ENCODE assay signal across 22 cellular contexts in the genomic region with DNA sequence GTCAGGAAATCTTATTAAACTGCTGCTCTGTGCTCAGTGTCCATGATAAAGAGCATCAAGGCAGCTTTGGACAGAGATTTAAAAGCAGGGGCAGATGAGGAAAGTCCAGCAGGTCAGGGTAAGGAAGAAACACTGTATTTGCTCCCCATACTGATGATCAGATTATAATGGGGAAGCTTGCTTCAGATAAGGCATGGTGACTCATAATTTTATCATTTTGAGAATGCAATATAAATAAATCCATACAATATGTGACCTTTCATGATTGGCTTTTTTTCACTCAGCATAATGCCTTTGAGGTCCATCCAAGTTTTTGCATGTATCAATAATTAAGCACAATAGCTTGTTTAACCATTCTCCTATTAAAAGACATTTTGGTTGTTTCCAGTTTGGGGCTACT.
"Had no signal": no experiment of that assay in that cellular context is flagged by ENCODE, and none has a peak within 500 bp of the region (broad histone marks: within the 10 kb centered on the region; RNA-seq: fewer than 3 reads in every experiment).

No MANE protein-coding gene starts in this region.

- H3K27me3 ChIP-seq: gastrocnemius medialis, left lung, sigmoid colon, spleen, upper lobe of right lung had no signal

- H3K4me1 ChIP-seq: gastrocnemius medialis, spleen, upper lobe of right lung had no signal

- H3K36me3 ChIP-seq: gastrocnemius medialis, left lung, sigmoid colon, spleen, thoracic aorta, upper lobe of right lung had no signal

- H3K9me3 ChIP-seq: gastrocnemius medialis, thoracic aorta, upper lobe of right lung had no signal

- FAIRE-seq: colon had no signal

- ATAC-seq: activated T-cell treated with anti-CD3 and anti-CD28 coated beads, Interleukin-2, amount 50 U/mL, for 72 hours; gastrocnemius medialis; left lung; stimulated activated memory B cell treated with anti-CD40 and anti-IgM and Interleukin-4, amounts not matched to agents 10 μg/mL and 1 μg/mL and 100 μg/mL, for 72 hours; T-cell; upper lobe of right lung had no signal

- DNase-seq: activated CD4-positive, alpha-beta T cell treated with anti-CD3 and anti-CD28 coated beads, Interleukin-2, amount 50 U/mL, for 1 hour; activated CD4-positive, CD25-positive, alpha-beta regulatory T cell treated with anti-CD3 and anti-CD28 coated beads, Interleukin-2, amount 50 U/mL, for 72 hours; activated effector memory CD4-positive, alpha-beta T cell treated with anti-CD3 and anti-CD28 coated beads, Interleukin-2, amount 50 U/mL, for 16 hours; activated T-cell treated with anti-CD3 and anti-CD28 coated beads, Interleukin-2, amount 50 U/mL, for 72 hours; amniotic stem cell; caudate nucleus; endodermal cell; gastrocnemius medialis; head of caudate nucleus; left lung; nephron progenitor cell; nucleus accumbens; posterior cingulate gyrus; sigmoid colon; spleen; stimulated activated CD4-positive, alpha-beta T cell treated with anti-CD3 and anti-CD28 coated beads, Interleukin-4, amount 100 ng/mL, for 4 hours; T-cell; upper lobe of right lung had no signal

- H3K4me3 ChIP-seq: gastrocnemius medialis, left lung, sigmoid colon, spleen, thoracic aorta, upper lobe of right lung had no signal

- H3K27ac ChIP-seq: gastrocnemius medialis, left lung, sigmoid colon, spleen, thoracic aorta, upper lobe of right lung, VCaP had no signal
